Comparison of ENCODE assay signal across 1 cellular context in the genomic region with DNA sequence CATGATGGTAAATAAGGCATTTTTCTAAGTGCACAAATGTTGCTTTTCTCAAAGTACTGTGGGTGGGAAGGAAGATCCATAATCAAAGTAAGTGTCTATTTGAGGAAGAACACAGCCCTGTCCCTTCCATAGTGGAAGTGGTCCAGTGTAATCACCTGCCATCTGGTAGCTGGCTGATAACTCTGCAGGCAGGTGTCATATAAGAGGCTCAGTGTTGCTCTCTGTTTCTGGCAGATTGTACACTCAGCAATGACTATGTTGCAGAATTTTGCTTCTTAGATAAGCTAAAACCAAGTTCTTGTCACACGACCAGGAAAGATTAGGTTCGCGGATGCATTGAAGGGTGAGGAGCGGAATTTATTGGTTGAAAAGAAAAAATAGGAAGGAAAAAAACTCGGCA.
TF ChIP-seq lines count a peak whose summit lies in the region.

No MANE protein-coding gene starts in this region.

TF ChIP-seq in K562, 482 proteins besides CTCF, POLR2A, EP300 and RAD21 (continued from another document and continues in another):
- TF ChIP-seq ZNF384 (IDR thresholded peaks at IDR 0.05; ENCODE audit: low read depth, low read length) = no peak
- TF ChIP-seq, protein P1, sequence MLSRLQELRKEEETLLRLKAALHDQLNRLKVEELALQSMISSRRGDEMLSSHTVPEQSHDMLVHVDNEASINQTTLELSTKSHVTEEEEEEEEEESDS (CRISPR knock-in tag; IDR thresholded peaks at IDR 0.05) = no peak
- TF ChIP-seq ZKSCAN1 (IDR thresholded peaks at IDR 0.05; ENCODE audit: low read depth, low read length) = no peak
- TF ChIP-seq RBM14 (IDR thresholded peaks at IDR 0.05; ENCODE audit: borderline replicate concordance, insufficient read depth, low read depth, low read length) = no peak
- TF ChIP-seq NR2F6 (CRISPR knock-in tag; IDR thresholded peaks at IDR 0.05) = no peak
- no peak for TF ChIP-seq ZNF507 (tag; conservative IDR thresholded peaks at IDR 0.05)
- TF ChIP-seq ZNF696 (CRISPR knock-in tag; conservative IDR thresholded peaks at IDR 0.05) = no peak
- TF ChIP-seq BRD4 (IDR thresholded peaks at IDR 0.05) = no peak
- no peak for TF ChIP-seq ZFP36 (IDR thresholded peaks at IDR 0.05; ENCODE audit: low read depth, low read length, partially characterized antibody)
- TF ChIP-seq BMI1 (IDR thresholded peaks at IDR 0.05; ENCODE audit: low read length) = no peak
- no peak for TF ChIP-seq BRD9 (IDR thresholded peaks at IDR 0.05; ENCODE audit: low read depth, partially characterized antibody)
- no peak for TF ChIP-seq ZNF347 (CRISPR knock-in tag; IDR thresholded peaks at IDR 0.05; ENCODE audit: low read depth)
- TF ChIP-seq, protein P2, sequence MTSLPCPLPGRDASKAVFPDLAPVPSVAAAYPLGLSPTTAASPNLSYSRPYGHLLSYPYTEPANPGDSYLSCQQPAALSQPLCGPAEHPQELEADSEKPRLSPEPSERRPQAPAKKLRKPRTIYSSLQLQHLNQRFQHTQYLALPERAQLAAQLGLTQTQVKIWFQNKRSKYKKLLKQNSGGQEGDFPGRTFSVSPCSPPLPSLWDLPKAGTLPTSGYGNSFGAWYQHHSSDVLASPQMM (CRISPR knock-in tag; IDR thresholded peaks at IDR 0.05) = no peak
- TF ChIP-seq ZNF197 (CRISPR knock-in tag; IDR thresholded peaks at IDR 0.05; ENCODE audit: low read depth) = peak; percentile 68; the same call in 1 of the 2 replicates
- TF ChIP-seq MED1 (CRISPR knock-in tag; IDR thresholded peaks at IDR 0.05; ENCODE audit: borderline replicate concordance) = no peak
- TF ChIP-seq RUNX1 (IDR thresholded peaks at IDR 0.05; ENCODE audit: low read depth) = no peak
- TF ChIP-seq TBP (optimal IDR thresholded peaks at IDR 0.05; ENCODE audit: low read depth, low read length) = no peak
- TF ChIP-seq NBN (IDR thresholded peaks at IDR 0.05; ENCODE audit: low read depth) = peak; percentile 75
- no peak for TF ChIP-seq SRSF3 (IDR thresholded peaks at IDR 0.05; ENCODE audit: insufficient read depth, low read length)
- TF ChIP-seq, protein P3, sequence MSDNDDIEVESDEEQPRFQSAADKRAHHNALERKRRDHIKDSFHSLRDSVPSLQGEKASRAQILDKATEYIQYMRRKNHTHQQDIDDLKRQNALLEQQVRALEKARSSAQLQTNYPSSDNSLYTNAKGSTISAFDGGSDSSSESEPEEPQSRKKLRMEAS (CRISPR knock-in tag; IDR thresholded peaks at IDR 0.05) = no peak
- TF ChIP-seq CBX2 (IDR thresholded peaks at IDR 0.05; ENCODE audit: insufficient read depth, low read length, poor library complexity, severe bottlenecking) = no peak
- TF ChIP-seq ZNF282 (CRISPR knock-in tag; IDR thresholded peaks at IDR 0.05) = no peak
- no peak for TF ChIP-seq ZNF165 (CRISPR knock-in tag; IDR thresholded peaks at IDR 0.05; ENCODE audit: borderline replicate concordance)
- TF ChIP-seq HNRNPK (IDR thresholded peaks at IDR 0.05; ENCODE audit: low read depth, low read length, poor library complexity, severe bottlenecking) = no peak
- no peak for TF ChIP-seq SRSF7 (optimal IDR thresholded peaks at IDR 0.05; ENCODE audit: low read depth, low read length)
- no peak for TF ChIP-seq SLC30A9 (CRISPR knock-in tag; IDR thresholded peaks at IDR 0.05)
- TF ChIP-seq, protein P4, sequence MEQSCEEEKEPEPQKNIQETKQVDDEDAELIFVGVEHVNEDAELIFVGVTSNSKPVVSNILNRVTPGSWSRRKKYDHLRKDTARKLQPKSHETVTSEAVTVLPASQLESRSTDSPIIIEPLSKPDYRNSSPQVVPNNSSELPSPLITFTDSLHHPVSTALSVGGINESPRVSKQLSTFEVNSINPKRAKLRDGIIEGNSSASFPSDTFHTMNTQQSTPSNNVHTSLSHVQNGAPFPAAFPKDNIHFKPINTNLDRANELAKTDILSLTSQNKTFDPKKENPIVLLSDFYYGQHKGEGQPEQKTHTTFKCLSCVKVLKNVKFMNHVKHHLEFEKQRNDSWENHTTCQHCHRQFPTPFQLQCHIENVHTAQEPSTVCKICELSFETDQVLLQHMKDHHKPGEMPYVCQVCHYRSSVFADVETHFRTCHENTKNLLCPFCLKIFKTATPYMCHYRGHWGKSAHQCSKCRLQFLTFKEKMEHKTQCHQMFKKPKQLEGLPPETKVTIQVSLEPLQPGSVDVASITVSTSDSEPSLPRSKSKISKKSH (CRISPR knock-in tag; IDR thresholded peaks at IDR 0.05) = no peak
- 0 out of 2 replicates have a peak, but pooled peaks have one; percentile 25 for TF ChIP-seq MYNN (IDR thresholded peaks at IDR 0.05)
- TF ChIP-seq MYNN (CRISPR knock-in tag; IDR thresholded peaks at IDR 0.05) = no peak
- TF ChIP-seq SRSF1 (IDR thresholded peaks at IDR 0.05; ENCODE audit: low read depth, low read length) = no peak
- TF ChIP-seq, protein P5, sequence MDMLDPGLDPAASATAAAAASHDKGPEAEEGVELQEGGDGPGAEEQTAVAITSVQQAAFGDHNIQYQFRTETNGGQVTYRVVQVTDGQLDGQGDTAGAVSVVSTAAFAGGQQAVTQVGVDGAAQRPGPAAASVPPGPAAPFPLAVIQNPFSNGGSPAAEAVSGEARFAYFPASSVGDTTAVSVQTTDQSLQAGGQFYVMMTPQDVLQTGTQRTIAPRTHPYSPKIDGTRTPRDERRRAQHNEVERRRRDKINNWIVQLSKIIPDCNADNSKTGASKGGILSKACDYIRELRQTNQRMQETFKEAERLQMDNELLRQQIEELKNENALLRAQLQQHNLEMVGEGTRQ (CRISPR knock-in tag; IDR thresholded peaks at IDR 0.05) = no peak
- no peak for TF ChIP-seq CBFB (CRISPR knock-in tag; IDR thresholded peaks at IDR 0.05)
- TF ChIP-seq, protein P6, sequence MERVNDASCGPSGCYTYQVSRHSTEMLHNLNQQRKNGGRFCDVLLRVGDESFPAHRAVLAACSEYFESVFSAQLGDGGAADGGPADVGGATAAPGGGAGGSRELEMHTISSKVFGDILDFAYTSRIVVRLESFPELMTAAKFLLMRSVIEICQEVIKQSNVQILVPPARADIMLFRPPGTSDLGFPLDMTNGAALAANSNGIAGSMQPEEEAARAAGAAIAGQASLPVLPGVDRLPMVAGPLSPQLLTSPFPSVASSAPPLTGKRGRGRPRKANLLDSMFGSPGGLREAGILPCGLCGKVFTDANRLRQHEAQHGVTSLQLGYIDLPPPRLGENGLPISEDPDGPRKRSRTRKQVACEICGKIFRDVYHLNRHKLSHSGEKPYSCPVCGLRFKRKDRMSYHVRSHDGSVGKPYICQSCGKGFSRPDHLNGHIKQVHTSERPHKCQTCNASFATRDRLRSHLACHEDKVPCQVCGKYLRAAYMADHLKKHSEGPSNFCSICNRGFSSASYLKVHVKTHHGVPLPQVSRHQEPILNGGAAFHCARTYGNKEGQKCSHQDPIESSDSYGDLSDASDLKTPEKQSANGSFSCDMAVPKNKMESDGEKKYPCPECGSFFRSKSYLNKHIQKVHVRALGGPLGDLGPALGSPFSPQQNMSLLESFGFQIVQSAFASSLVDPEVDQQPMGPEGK (CRISPR knock-in tag; IDR thresholded peaks at IDR 0.05; ENCODE audit: borderline replicate concordance) = no peak
- TF ChIP-seq ETV5 (CRISPR knock-in tag; IDR thresholded peaks at IDR 0.05; ENCODE audit: low read depth) = no peak
- TF ChIP-seq, protein P7, sequence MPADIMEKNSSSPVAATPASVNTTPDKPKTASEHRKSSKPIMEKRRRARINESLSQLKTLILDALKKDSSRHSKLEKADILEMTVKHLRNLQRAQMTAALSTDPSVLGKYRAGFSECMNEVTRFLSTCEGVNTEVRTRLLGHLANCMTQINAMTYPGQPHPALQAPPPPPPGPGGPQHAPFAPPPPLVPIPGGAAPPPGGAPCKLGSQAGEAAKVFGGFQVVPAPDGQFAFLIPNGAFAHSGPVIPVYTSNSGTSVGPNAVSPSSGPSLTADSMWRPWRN (IDR thresholded peaks at IDR 0.05; ENCODE audit: low read depth) = peak; percentile 93
- no peak for TF ChIP-seq ZNF76 (CRISPR knock-in tag; IDR thresholded peaks at IDR 0.05; ENCODE audit: borderline replicate concordance)
- TF ChIP-seq, protein P8, sequence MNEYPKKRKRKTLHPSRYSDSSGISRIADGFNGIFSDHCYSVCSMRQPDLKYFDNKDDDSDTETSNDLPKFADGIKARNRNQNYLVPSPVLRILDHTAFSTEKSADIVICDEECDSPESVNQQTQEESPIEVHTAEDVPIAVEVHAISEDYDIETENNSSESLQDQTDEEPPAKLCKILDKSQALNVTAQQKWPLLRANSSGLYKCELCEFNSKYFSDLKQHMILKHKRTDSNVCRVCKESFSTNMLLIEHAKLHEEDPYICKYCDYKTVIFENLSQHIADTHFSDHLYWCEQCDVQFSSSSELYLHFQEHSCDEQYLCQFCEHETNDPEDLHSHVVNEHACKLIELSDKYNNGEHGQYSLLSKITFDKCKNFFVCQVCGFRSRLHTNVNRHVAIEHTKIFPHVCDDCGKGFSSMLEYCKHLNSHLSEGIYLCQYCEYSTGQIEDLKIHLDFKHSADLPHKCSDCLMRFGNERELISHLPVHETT (CRISPR knock-in tag; conservative IDR thresholded peaks at IDR 0.05 in 1 of 2, IDR thresholded peaks at IDR 0.05 in 1 of 2) = peak in 1 of 2 experiments; percentile 74; a peak in 2 of 4 replicates
- TF ChIP-seq, protein P9, sequence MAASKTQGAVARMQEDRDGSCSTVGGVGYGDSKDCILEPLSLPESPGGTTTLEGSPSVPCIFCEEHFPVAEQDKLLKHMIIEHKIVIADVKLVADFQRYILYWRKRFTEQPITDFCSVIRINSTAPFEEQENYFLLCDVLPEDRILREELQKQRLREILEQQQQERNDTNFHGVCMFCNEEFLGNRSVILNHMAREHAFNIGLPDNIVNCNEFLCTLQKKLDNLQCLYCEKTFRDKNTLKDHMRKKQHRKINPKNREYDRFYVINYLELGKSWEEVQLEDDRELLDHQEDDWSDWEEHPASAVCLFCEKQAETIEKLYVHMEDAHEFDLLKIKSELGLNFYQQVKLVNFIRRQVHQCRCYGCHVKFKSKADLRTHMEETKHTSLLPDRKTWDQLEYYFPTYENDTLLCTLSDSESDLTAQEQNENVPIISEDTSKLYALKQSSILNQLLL (CRISPR knock-in tag; IDR thresholded peaks at IDR 0.05; ENCODE audit: borderline replicate concordance) = no peak
- no peak for TF ChIP-seq ZNF146 (CRISPR knock-in tag; IDR thresholded peaks at IDR 0.05; ENCODE audit: unreplicated experiment)
- TF ChIP-seq ZNF174 (CRISPR knock-in tag; IDR thresholded peaks at IDR 0.05) = no peak
- no peak for TF ChIP-seq NCOA4 (IDR thresholded peaks at IDR 0.05; ENCODE audit: partially characterized antibody)
- TF ChIP-seq, protein P10, sequence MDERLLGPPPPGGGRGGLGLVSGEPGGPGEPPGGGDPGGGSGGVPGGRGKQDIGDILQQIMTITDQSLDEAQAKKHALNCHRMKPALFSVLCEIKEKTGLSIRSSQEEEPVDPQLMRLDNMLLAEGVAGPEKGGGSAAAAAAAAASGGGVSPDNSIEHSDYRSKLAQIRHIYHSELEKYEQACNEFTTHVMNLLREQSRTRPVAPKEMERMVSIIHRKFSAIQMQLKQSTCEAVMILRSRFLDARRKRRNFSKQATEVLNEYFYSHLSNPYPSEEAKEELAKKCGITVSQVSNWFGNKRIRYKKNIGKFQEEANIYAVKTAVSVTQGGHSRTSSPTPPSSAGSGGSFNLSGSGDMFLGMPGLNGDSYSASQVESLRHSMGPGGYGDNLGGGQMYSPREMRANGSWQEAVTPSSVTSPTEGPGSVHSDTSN (CRISPR knock-in tag; IDR thresholded peaks at IDR 0.05; ENCODE audit: low read depth) = no peak
- TF ChIP-seq, protein P10 (tag; conservative IDR thresholded peaks at IDR 0.05; ENCODE audit: low read depth) = no peak
- TF ChIP-seq FOS (IDR thresholded peaks at IDR 0.05; ENCODE audit: extremely low read depth, insufficient read length) = no peak
- peak; percentile 94 for TF ChIP-seq DPF2 (IDR thresholded peaks at IDR 0.05)
- peak; percentile 89 for TF ChIP-seq SMAD4 (CRISPR knock-in tag; conservative IDR thresholded peaks at IDR 0.05)
- TF ChIP-seq, protein P11, sequence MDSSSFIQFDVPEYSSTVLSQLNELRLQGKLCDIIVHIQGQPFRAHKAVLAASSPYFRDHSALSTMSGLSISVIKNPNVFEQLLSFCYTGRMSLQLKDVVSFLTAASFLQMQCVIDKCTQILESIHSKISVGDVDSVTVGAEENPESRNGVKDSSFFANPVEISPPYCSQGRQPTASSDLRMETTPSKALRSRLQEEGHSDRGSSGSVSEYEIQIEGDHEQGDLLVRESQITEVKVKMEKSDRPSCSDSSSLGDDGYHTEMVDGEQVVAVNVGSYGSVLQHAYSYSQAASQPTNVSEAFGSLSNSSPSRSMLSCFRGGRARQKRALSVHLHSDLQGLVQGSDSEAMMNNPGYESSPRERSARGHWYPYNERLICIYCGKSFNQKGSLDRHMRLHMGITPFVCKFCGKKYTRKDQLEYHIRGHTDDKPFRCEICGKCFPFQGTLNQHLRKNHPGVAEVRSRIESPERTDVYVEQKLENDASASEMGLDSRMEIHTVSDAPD (CRISPR knock-in tag; IDR thresholded peaks at IDR 0.05) = no peak
- peak; percentile 65 for TF ChIP-seq ATF7 (IDR thresholded peaks at IDR 0.05)
- TF ChIP-seq ZNF75A (CRISPR knock-in tag; IDR thresholded peaks at IDR 0.05) = no peak
- TF ChIP-seq ZZZ3 (IDR thresholded peaks at IDR 0.05) = no peak
- TF ChIP-seq FOSL1 (tag; conservative IDR thresholded peaks at IDR 0.05) = peak; percentile 91
- no peak for TF ChIP-seq GABPA (tag; conservative IDR thresholded peaks at IDR 0.05; ENCODE audit: low read depth)
- TF ChIP-seq ZNF184 (CRISPR knock-in tag; IDR thresholded peaks at IDR 0.05) = no peak
- TF ChIP-seq BCL6 (CRISPR knock-in tag; IDR thresholded peaks at IDR 0.05) = no peak
- no peak for TF ChIP-seq XRCC5 (IDR thresholded peaks at IDR 0.05; ENCODE audit: low read depth, low read length)
- no peak for TF ChIP-seq BACH1 (tag; IDR thresholded peaks at IDR 0.05)
- TF ChIP-seq RBM39 (optimal IDR thresholded peaks at IDR 0.05; ENCODE audit: low read depth, low read length) = no peak
- no peak for TF ChIP-seq SMAD1 (IDR thresholded peaks at IDR 0.05; ENCODE audit: low read depth, low read length, partially characterized antibody)
- no peak for TF ChIP-seq U2AF2 (optimal IDR thresholded peaks at IDR 0.05; ENCODE audit: low read depth, low read length)
- TF ChIP-seq, protein P12, sequence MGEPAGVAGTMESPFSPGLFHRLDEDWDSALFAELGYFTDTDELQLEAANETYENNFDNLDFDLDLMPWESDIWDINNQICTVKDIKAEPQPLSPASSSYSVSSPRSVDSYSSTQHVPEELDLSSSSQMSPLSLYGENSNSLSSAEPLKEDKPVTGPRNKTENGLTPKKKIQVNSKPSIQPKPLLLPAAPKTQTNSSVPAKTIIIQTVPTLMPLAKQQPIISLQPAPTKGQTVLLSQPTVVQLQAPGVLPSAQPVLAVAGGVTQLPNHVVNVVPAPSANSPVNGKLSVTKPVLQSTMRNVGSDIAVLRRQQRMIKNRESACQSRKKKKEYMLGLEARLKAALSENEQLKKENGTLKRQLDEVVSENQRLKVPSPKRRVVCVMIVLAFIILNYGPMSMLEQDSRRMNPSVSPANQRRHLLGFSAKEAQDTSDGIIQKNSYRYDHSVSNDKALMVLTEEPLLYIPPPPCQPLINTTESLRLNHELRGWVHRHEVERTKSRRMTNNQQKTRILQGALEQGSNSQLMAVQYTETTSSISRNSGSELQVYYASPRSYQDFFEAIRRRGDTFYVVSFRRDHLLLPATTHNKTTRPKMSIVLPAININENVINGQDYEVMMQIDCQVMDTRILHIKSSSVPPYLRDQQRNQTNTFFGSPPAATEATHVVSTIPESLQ (CRISPR knock-in tag; IDR thresholded peaks at IDR 0.05) = no peak
